ENCODE assay signal across 15 cellular contexts in the genomic region with DNA sequence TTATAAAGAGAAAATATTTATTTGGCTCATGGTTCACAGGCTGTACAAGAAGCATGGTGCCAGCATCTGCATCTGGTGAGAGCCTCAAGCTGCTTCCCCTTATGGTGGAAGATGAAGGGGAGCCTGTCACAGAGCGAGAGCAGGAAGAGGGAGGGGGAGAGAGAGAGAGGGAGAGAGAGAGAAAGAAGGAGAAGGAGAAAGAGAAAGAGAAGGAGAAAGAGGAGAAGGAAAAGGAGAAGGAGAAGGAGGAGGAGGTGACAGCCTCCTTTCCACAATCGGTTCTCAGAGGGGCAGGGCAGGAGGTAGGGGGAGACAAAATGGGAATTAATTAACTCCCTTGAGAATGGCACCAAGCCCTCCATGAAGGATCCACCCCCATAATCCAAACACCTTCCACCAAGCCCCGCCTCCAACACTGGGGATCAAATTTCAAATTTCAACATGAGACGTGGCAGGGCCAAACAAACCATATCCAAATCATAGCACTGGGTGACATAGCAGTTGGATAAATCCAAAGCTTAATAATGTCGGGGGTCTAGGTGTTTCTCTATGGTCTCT. TPM values are rescaled to one million over a fixed set of nuclear protein-coding genes. Genes with fewer than 3 reads are reported as not detected.
DNase-seq lines count a peak whose midpoint lies in the region; ATAC-seq and TF ChIP-seq lines count a peak whose summit lies in the region.
"Had no signal": no experiment of that assay in that cellular context is flagged by ENCODE, and none has a peak within 500 bp of the region (broad histone marks: within the 10 kb centered on the region; RNA-seq: fewer than 3 reads in every experiment).

No MANE protein-coding gene starts in this region.

- no peaks in the 10 kb centered on the region for H3K36me3 ChIP-seq in right lobe of liver

- H3K27ac Mint-ChIP-seq in activated T-cell treated with anti-CD3 and anti-CD28 coated beads, Interleukin-2, amount 50 U/mL, for 72 hours = peak overlapping the region; percentile 68
- no peak overlapping the region for H3K27ac Mint-ChIP-seq in CD4-positive, alpha-beta T cell
- H3K27ac Mint-ChIP-seq: CD4-positive, CD25-positive, alpha-beta regulatory T cell; T-helper 1 cell treated with Interleukin-12 subunit alpha and Interleukin-12 subunit beta and Interleukin-4 antibody, amounts not matched to agents 30 μg/mL and 1 μg/mL, for 36 hours had no signal

- CTCF ChIA-PET in CD4-positive, alpha-beta T cell (lab: Charles Lee) = no interaction called here

- no peaks in the 10 kb centered on the region for H3K9me3 Mint-ChIP-seq in activated T-cell treated with anti-CD3 and anti-CD28 coated beads, Interleukin-2, amount 50 U/mL, for 72 hours
- no peaks in the 10 kb centered on the region for H3K9me3 Mint-ChIP-seq in activated T-cell treated with anti-CD3 and anti-CD28 coated beads, Interleukin-2, amount 50 U/mL, for 4 hours
- H3K9me3 Mint-ChIP-seq in CD4-positive, alpha-beta T cell = no peaks in the 10 kb centered on the region
- H3K9me3 Mint-ChIP-seq: T-helper 1 cell treated with Interleukin-12 subunit alpha and Interleukin-12 subunit beta and Interleukin-4 antibody, amounts not matched to agents 30 μg/mL and 1 μg/mL, for 36 hours had no signal

- no peak for ATAC-seq in activated T-cell treated with anti-CD3 and anti-CD28 coated beads, Interleukin-2, amount 50 U/mL, for 72 hours (replicated peaks in 1 of 2)
- no peak for ATAC-seq in activated T-cell treated with anti-CD3 and anti-CD28 coated beads, Interleukin-2, amount 50 U/mL, for 4 hours
- ATAC-seq in right lobe of liver = peak; percentile 52 to 78 (median 70)
- ATAC-seq in CD4-positive, alpha-beta T cell (ENCODE audit: poor library complexity) = no peak
- ATAC-seq in GM19351 (IDR thresholded peaks at IDR 0.05; ENCODE audit: unreplicated experiment) = no peak
- ATAC-seq: SK-N-SH treated with all-trans-retinoic acid at 6 μM for 48 hours had no signal

- no peaks in the 10 kb centered on the region for H3K36me3 Mint-ChIP-seq in activated T-cell treated with anti-CD3 and anti-CD28 coated beads, Interleukin-2, amount 50 U/mL, for 72 hours (ENCODE audit: insufficient read depth in 2 of 2)
- H3K36me3 Mint-ChIP-seq in activated T-cell treated with anti-CD3 and anti-CD28 coated beads, Interleukin-2, amount 50 U/mL, for 4 hours (ENCODE audit: insufficient read depth) = peaks cover 1% of the 10 kb centered on the region
- H3K36me3 Mint-ChIP-seq in CD4-positive, alpha-beta T cell (ENCODE audit: low read depth) = no peaks in the 10 kb centered on the region
- H3K36me3 Mint-ChIP-seq: CD4-positive, CD25-positive, alpha-beta regulatory T cell had no signal

- intact Hi-C loops in right lobe of liver (cut with DNase I) = no loop called here
- intact Hi-C loops in CD4-positive, alpha-beta T cell (cut with DNase I, micrococcal nuclease) = no loop called here

- no peaks in the 10 kb centered on the region for H3K4me1 Mint-ChIP-seq in activated T-cell treated with anti-CD3 and anti-CD28 coated beads, Interleukin-2, amount 50 U/mL, for 72 hours (ENCODE audit: low read depth)
- H3K4me1 Mint-ChIP-seq in activated T-cell treated with anti-CD3 and anti-CD28 coated beads, Interleukin-2, amount 50 U/mL, for 4 hours (ENCODE audit: low read depth) = peaks cover 2% of the 10 kb centered on the region
- no peaks in the 10 kb centered on the region for H3K4me1 Mint-ChIP-seq in CD4-positive, alpha-beta T cell (ENCODE audit: low read depth)
- H3K4me1 Mint-ChIP-seq: CD4-positive, CD25-positive, alpha-beta regulatory T cell had no signal

- no peak for TF ChIP-seq POLR2A in right lobe of liver (IDR thresholded peaks at IDR 0.05)

- TF ChIP-seq CTCF in right lobe of liver (IDR thresholded peaks at IDR 0.05) (no peak), GM13976 (IDR thresholded peaks at IDR 0.05; ENCODE audit: borderline replicate concordance, control extremely low read depth, extremely low read depth, insufficient read depth, missing control alignments) (no peak)
- TF ChIP-seq CTCF in CD4-positive, alpha-beta T cell (IDR thresholded peaks at IDR 0.05) = no peak

- no peak for DNase-seq in activated T-cell treated with anti-CD3 and anti-CD28 coated beads, Interleukin-2, amount 50 U/mL, for 72 hours
- DNase-seq in activated T-cell treated with anti-CD3 and anti-CD28 coated beads, Interleukin-2, amount 50 U/mL, for 4 hours = no peak
- DNase-seq in NCI-H146 (lab: John Stamatoyannopoulos, UW) (peak; percentile 29), NCI-H748 treated with DMSO at 0.1 percent for 48 hours (lab: John Stamatoyannopoulos, UW) (peak; percentile 63), right lobe of liver (peak in 1 of 3 donors; percentile 62), GM13976 (ENCODE audit: low spot score) (no peak)
- no peak for DNase-seq in CD4-positive, alpha-beta T cell
- DNase-seq: AML-193; CD4-positive, CD25-positive, alpha-beta regulatory T cell; Karpas-422; NCI-H1694; SHP77 had no signal

- no peaks in the 10 kb centered on the region for H3K9me3 ChIP-seq in right lobe of liver
- H3K9me3 ChIP-seq in CD4-positive, alpha-beta T cell (ENCODE audit: control insufficient read depth, low read length) = no peaks in the 10 kb centered on the region

- 41% methylated on average over 5 of the region's 5 CpGs for WGBS in right lobe of liver (ENCODE audit: insufficient coverage, low coverage, low lambda C conversion rate, missing lambda C conversion rate)

- no peaks in the 10 kb centered on the region for H3K4me1 ChIP-seq in right lobe of liver

- H3K27me3 Mint-ChIP-seq in activated T-cell treated with anti-CD3 and anti-CD28 coated beads, Interleukin-2, amount 50 U/mL, for 72 hours (ENCODE audit: low read depth) = peaks cover 56% of the 10 kb centered on the region
- H3K27me3 Mint-ChIP-seq in activated T-cell treated with anti-CD3 and anti-CD28 coated beads, Interleukin-2, amount 50 U/mL, for 4 hours (ENCODE audit: low read depth) = peaks cover 45% of the 10 kb centered on the region
- peaks cover 67% of the 10 kb centered on the region for H3K27me3 Mint-ChIP-seq in CD4-positive, alpha-beta T cell

- H3K27ac ChIP-seq in right lobe of liver = no peak overlapping the region
- no peak overlapping the region for H3K27ac ChIP-seq in CD4-positive, alpha-beta T cell (ENCODE audit: low read depth, low read length)

- no peak overlapping the region for H3K4me3 ChIP-seq in right lobe of liver

- no peak overlapping the region for H3K4me3 Mint-ChIP-seq in activated T-cell treated with anti-CD3 and anti-CD28 coated beads, Interleukin-2, amount 50 U/mL, for 72 hours
- no peak overlapping the region for H3K4me3 Mint-ChIP-seq in activated T-cell treated with anti-CD3 and anti-CD28 coated beads, Interleukin-2, amount 50 U/mL, for 4 hours
- no peak overlapping the region for H3K4me3 Mint-ChIP-seq in CD4-positive, alpha-beta T cell
- H3K4me3 Mint-ChIP-seq: CD4-positive, CD25-positive, alpha-beta regulatory T cell; T-helper 1 cell treated with Interleukin-12 subunit alpha and Interleukin-12 subunit beta and Interleukin-4 antibody, amounts not matched to agents 30 μg/mL and 1 μg/mL, for 36 hours had no signal

- POLR2A ChIA-PET in CD4-positive, alpha-beta T cell (lab: Charles Lee) = no interaction called here

- no peaks in the 10 kb centered on the region for H3K27me3 ChIP-seq in right lobe of liver
- H3K27me3 ChIP-seq in CD4-positive, alpha-beta T cell (ENCODE audit: control insufficient read depth, insufficient read depth, low read length) = peaks cover 6% of the 10 kb centered on the region

- in situ Hi-C loops in GM13976 (cut with MboI; ENCODE audit: low sequenced_read_pairs, unreplicated experiment) = no loop called here

RNA-seq across cellular contexts. Expression of a gene that starts 15.0 kb away (rescaled TPM):
- total RNA-seq in activated T-cell treated with anti-CD3 and anti-CD28 coated beads, Interleukin-2, amount 50 U/mL, for 72 hours = 10 to 100 TPM; 45.8 to 53.1 TPM
- 10 to 100 TPM; 38.6 to 48.5 (median 45.3) TPM for total RNA-seq in activated T-cell treated with anti-CD3 and anti-CD28 coated beads, Interleukin-2, amount 50 U/mL, for 4 hours
- 10 to 100 TPM; 13.9 to 37.1 (median 31.9) TPM for total RNA-seq in right lobe of liver
- total RNA-seq in CD4-positive, alpha-beta T cell = 10 to 100 TPM; 32.1 to 36.7 TPM

RNA-seq across cellular contexts. Expression of a gene that starts 29.4 kb away (rescaled TPM):
- total RNA-seq in activated T-cell treated with anti-CD3 and anti-CD28 coated beads, Interleukin-2, amount 50 U/mL, for 72 hours = under 1 TPM; 0.46 to 0.89 TPM
- 1 to 10 TPM; 1.5 to 2.7 (median 1.6) TPM for total RNA-seq in activated T-cell treated with anti-CD3 and anti-CD28 coated beads, Interleukin-2, amount 50 U/mL, for 4 hours
- 1 to 10 TPM in 5 of 6 experiments, under 1 TPM in 1; 0.79 to 4.2 (median 1.3) TPM for total RNA-seq in right lobe of liver
- not detected for total RNA-seq in CD4-positive, alpha-beta T cell
- total RNA-seq: CD4-positive, CD25-positive, alpha-beta regulatory T cell had no signal

Comparison
In these comparisons a context has a peak if more than half of its experiments do, and no peak if none do; other contexts are left out.
1. ATAC-seq: peak in right lobe of liver (4 of 4); none in activated T-cell treated with anti-CD3 and anti-CD28 coated beads, Interleukin-2, amount 50 U/mL, for 72 hours (0 of 2), activated T-cell treated with anti-CD3 and anti-CD28 coated beads, Interleukin-2, amount 50 U/mL, for 4 hours (0 of 2), CD4-positive, alpha-beta T cell (single experiment) and GM19351 (single experiment).
2. DNase-seq: peak in NCI-H146 (single experiment) and NCI-H748 treated with DMSO at 0.1 percent for 48 hours (single experiment); none in activated T-cell treated with anti-CD3 and anti-CD28 coated beads, Interleukin-2, amount 50 U/mL, for 72 hours (0 of 2), activated T-cell treated with anti-CD3 and anti-CD28 coated beads, Interleukin-2, amount 50 U/mL, for 4 hours (single experiment), CD4-positive, alpha-beta T cell (0 of 10) and GM13976 (single experiment).